In the genomic region with DNA sequence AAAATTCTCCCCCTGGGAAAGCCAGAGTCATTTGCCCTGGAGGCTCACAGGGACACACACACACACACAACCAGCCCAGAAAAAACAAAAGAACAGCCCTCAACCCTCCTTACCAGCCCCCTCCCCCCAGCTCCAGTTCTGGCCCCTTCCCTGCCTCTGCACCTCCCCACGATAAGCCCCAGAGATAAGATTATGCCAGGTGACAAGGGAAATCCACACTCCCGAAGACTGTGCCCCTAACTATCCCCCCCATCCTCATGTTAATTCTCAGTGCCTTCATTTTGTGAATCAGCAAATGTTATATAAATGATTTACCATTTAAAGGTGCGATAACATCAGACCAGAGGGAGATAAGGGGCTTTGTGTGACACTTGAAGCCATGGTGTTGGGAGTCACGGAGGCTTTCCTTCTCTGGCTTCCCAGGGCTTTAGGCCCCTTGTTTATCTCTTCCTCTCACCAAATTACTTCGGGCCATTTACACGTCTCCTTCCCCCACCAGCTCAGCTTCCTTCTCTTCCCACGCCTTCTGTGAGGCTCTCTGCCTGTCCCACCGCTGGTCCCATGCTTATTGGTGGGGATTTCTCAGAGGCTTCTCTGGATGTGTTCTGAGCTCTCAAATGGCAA, we compare ENCODE assay signal across 18 cellular contexts. TPM values are rescaled to one million over a fixed set of nuclear protein-coding genes. Genes with fewer than 3 reads are reported as not detected.
DNase-seq lines count a peak whose midpoint lies in the region; ATAC-seq and TF ChIP-seq lines count a peak whose summit lies in the region.
"Had no signal": no experiment of that assay in that cellular context is flagged by ENCODE, and none has a peak within 500 bp of the region (broad histone marks: within the 10 kb centered on the region; RNA-seq: fewer than 3 reads in every experiment).

No MANE protein-coding gene starts in this region.

- POLR2A ChIA-PET in SK-N-SH (lab: Yijun Ruan, JAX), result no interaction called here

- H3K27ac ChIP-seq in SK-N-SH (ENCODE audit: low read depth in 2 of 2, low read length in 1 of 2) (no peak overlapping the region), WERI-Rb-1 (no peak overlapping the region), mesodermal cell (ENCODE audit: low read depth, low read length, severe bottlenecking) (peak overlapping the region; percentile 64)
- H3K27ac ChIP-seq: BLaER1 treated with 17β-estradiol and CSF1 and Interleukin-3, amounts not matched to agents 10 nM and 100 nM; GM23248; HL-60 had no signal

- H3K4me2 ChIP-seq in SK-N-SH, result no peak overlapping the region

- no peaks in the 10 kb centered on the region for H3K79me2 ChIP-seq in SK-N-SH (ENCODE audit: insufficient read depth)

- no peaks in the 10 kb centered on the region for H4K20me1 ChIP-seq in SK-N-SH (ENCODE audit: insufficient read depth)

- WGBS in SK-N-SH (ENCODE audit: low lambda C conversion rate), result 88% methylated on average over 8 of the region's 8 CpGs
- WGBS in mesodermal cell (ENCODE audit: insufficient coverage in 2 of 2), 2 experiments, result 0 to 29% methylated on average over 1 to 3 of the region's 8 CpGs

- TF ChIP-seq CTCF in SK-N-SH (IDR thresholded peaks at IDR 0.05) (no peak), WERI-Rb-1 (IDR thresholded peaks at IDR 0.05; ENCODE audit: low read depth, low read length) (no peak)

- no peak for TF ChIP-seq EP300 in SK-N-SH (IDR thresholded peaks at IDR 0.05; ENCODE audit: borderline replicate concordance in 1 of 2, low read depth in 1 of 2, low read length in 1 of 2)

- CTCF ChIA-PET in SK-N-SH (lab: Yijun Ruan, JAX), result interaction anchor here (0.6 to 7.3 kb wide), 57 partner anchors 8 to 1154 kb away, joined by 3 to 95 read pairs (median 5); partner anchors contain the start of gene MYLK4

- H3K27me3 ChIP-seq in SK-N-SH (ENCODE audit: insufficient read depth), result peaks cover 36% of the 10 kb centered on the region
- H3K27me3 ChIP-seq in WERI-Rb-1 (ENCODE audit: insufficient read depth, low read depth, severe bottlenecking), result peaks cover 27% of the 10 kb centered on the region

- DNase-seq in SK-N-SH (no peak), WERI-Rb-1 (peak; percentile 28), NCI-H1417 (lab: John Stamatoyannopoulos, UW) (no peak), SHP77 treated with DMSO at 0.1 percent for 48 hours (lab: John Stamatoyannopoulos, UW) (no peak)
- DNase-seq: 8988T, DMS53, KBM-7, NCI-H1092 treated with DMSO at 0.1 percent for 48 hours, NCI-H446, NCI-H748 treated with DMSO at 0.1 percent for 48 hours, SIG-M5 had no signal

- ATAC-seq in SK-N-SH treated with all-trans-retinoic acid at 6 μM for 48 hours (no peak), GM18520 (IDR thresholded peaks at IDR 0.05; ENCODE audit: unreplicated experiment) (no peak), HG03159 (IDR thresholded peaks at IDR 0.05; ENCODE audit: unreplicated experiment) (no peak)

- H3K9ac ChIP-seq in SK-N-SH, result no peak overlapping the region
- H3K9ac ChIP-seq: BLaER1 treated with 17β-estradiol and CSF1 and Interleukin-3, amounts not matched to agents 10 nM and 100 nM; GM23248 had no signal

- no peaks in the 10 kb centered on the region for H3K9me3 ChIP-seq in SK-N-SH
- H3K9me3 ChIP-seq in WERI-Rb-1 (ENCODE audit: severe bottlenecking), result no peaks in the 10 kb centered on the region
- no peaks in the 10 kb centered on the region for H3K9me3 ChIP-seq in mesodermal cell (ENCODE audit: control insufficient read depth, low read length)
- H3K9me3 ChIP-seq: BLaER1 treated with 17β-estradiol and CSF1 and Interleukin-3, amounts not matched to agents 10 nM and 100 nM had no signal

- H3K9me2 ChIP-seq in SK-N-SH, result no peaks in the 10 kb centered on the region

- H3K4me1 ChIP-seq in SK-N-SH (ENCODE audit: control insufficient read depth in 1 of 2, insufficient read depth in 2 of 2, low read depth in 1 of 2, low read length in 1 of 2) (peaks cover 0 to 13% of the 10 kb centered on the region in 2 experiments; a peak in 1 of 4 replicates), mesodermal cell (ENCODE audit: control insufficient read depth, insufficient read depth, low read length, poor library complexity, severe bottlenecking) (no peaks in the 10 kb centered on the region)

- H2AFZ ChIP-seq in SK-N-SH (ENCODE audit: low read depth), result no peak overlapping the region

- H3F3A ChIP-seq in SK-N-SH (replicated peaks; ENCODE audit: insufficient read depth), result no peaks in the 10 kb centered on the region

- H3K4me3 ChIP-seq in SK-N-SH (ENCODE audit: low read depth in 2 of 2, low read length in 1 of 2), result no peak overlapping the region
- no peak overlapping the region for H3K4me3 ChIP-seq in WERI-Rb-1 (ENCODE audit: low read depth, low read length)
- no peak overlapping the region for H3K4me3 ChIP-seq in mesodermal cell (ENCODE audit: extremely low read depth, insufficient read depth, low read length, poor library complexity, severe bottlenecking)
- H3K4me3 ChIP-seq: BLaER1 treated with 17β-estradiol and CSF1 and Interleukin-3, amounts not matched to agents 10 nM and 100 nM had no signal

- H3K36me3 ChIP-seq in SK-N-SH (replicated peaks in 1 of 2; ENCODE audit: control insufficient read depth in 1 of 2, insufficient read depth in 2 of 2, low read length in 1 of 2) (no peaks in the 10 kb centered on the region), WERI-Rb-1 (no peaks in the 10 kb centered on the region), mesodermal cell (ENCODE audit: control insufficient read depth, insufficient read depth, low read length) (no peaks in the 10 kb centered on the region)
- H3K36me3 ChIP-seq: BLaER1 treated with 17β-estradiol and CSF1 and Interleukin-3, amounts not matched to agents 10 nM and 100 nM had no signal

- TF ChIP-seq RAD21 in SK-N-SH (IDR thresholded peaks at IDR 0.05; ENCODE audit: low read length), result no peak

TF ChIP-seq in SK-N-SH, 30 proteins besides CTCF, POLR2A, EP300 and RAD21:
- TF ChIP-seq MXI1 (IDR thresholded peaks at IDR 0.05; ENCODE audit: low read depth, low read length) (no peak), NRF1 (IDR thresholded peaks at IDR 0.05; ENCODE audit: low read depth, low read length) (no peak), GATA2 (CRISPR knock-in tag; IDR thresholded peaks at IDR 0.05) (0 out of 2 replicates have a peak, but pooled peaks have one; percentile 19)

TF ChIP-seq in SK-N-SH treated with all-trans-retinoic acid at 6 μM for 48 hours, 23 proteins besides CTCF, POLR2A, EP300 and RAD21 (continues in another document):
- TF ChIP-seq TOX (CRISPR knock-in tag; IDR thresholded peaks at IDR 0.05; ENCODE audit: borderline replicate concordance) (no peak), ESRRG (CRISPR knock-in tag; IDR thresholded peaks at IDR 0.05) (no peak), CSRNP3 (CRISPR knock-in tag; IDR thresholded peaks at IDR 0.05) (no peak), ZNF70 (CRISPR knock-in tag; IDR thresholded peaks at IDR 0.05) (no peak), ZC3H10 (CRISPR knock-in tag; IDR thresholded peaks at IDR 0.05) (no peak), GLIS3 (CRISPR knock-in tag; IDR thresholded peaks at IDR 0.05) (no peak), TCF4 (CRISPR knock-in tag; IDR thresholded peaks at IDR 0.05; ENCODE audit: borderline replicate concordance) (no peak), ZFP30 (CRISPR knock-in tag; IDR thresholded peaks at IDR 0.05) (no peak), TSHZ2 (CRISPR knock-in tag; IDR thresholded peaks at IDR 0.05) (no peak), BACH2 (CRISPR knock-in tag; IDR thresholded peaks at IDR 0.05; ENCODE audit: borderline replicate concordance) (no peak), SNAI2 (CRISPR knock-in tag; IDR thresholded peaks at IDR 0.05) (no peak)

RNA-seq across cellular contexts. Expression of gene FOXC1, which starts 12.5 kb away (rescaled TPM):
- polyA plus RNA-seq in SK-N-SH (2012; rRNA removed), result 3.6 and 4.3 TPM in 2 replicates
- polyA plus RNA-seq in SK-N-SH (2012; cell fraction: cytosol; rRNA removed), result 4.3 TPM in 2 replicates
- 5.0 and 5.6 TPM in 2 replicates for polyA plus RNA-seq in SK-N-SH (2012; cell fraction: nucleus; rRNA removed)
- polyA plus RNA-seq in mesodermal cell (2013, experiment 1 of 2), result 8.1 TPM
- polyA plus RNA-seq in mesodermal cell (2013, experiment 2 of 2), result 6.1 TPM
